ENCODE assay signal across 15 cellular contexts in genomic region chr1:204348197-204348596, GRCh38. TPM values are rescaled to one million over a fixed set of nuclear protein-coding genes. Genes with fewer than 3 reads are reported as not detected.
DNase-seq lines count a peak whose midpoint lies in the region; ATAC-seq and TF ChIP-seq lines count a peak whose summit lies in the region.
"Had no signal": no experiment of that assay in that cellular context is flagged by ENCODE, and none has a peak within 500 bp of the region (broad histone marks: within the 10 kb centered on the region; RNA-seq: fewer than 3 reads in every experiment).

No MANE protein-coding gene starts in this region.

- intact Hi-C loops in sigmoid colon (cut with DNase I), result loop anchor here (10.0 kb wide), 1 partner anchor 53 kb away; no protein-coding TSS in a partner anchor

- H3K18ac ChIP-seq in mesenchymal stem cell (ENCODE audit: low read depth in 1 of 2, low read length in 2 of 2), result peak overlapping the region in 1 of 2 experiments; percentile 72

- POLR2A ChIA-PET in activated CD4-positive, alpha-beta T cell treated with anti-CD3 and anti-CD28 coated beads, Interleukin-2, amount 10 ng/mL, durations not matched to agents 7 days and 5 days (lab: Charles Lee), result no interaction called here

- no peak overlapping the region for H2AFZ ChIP-seq in mesenchymal stem cell (ENCODE audit: low read depth, low read length)

- H3K27ac Mint-ChIP-seq in activated CD4-positive, alpha-beta T cell treated with anti-CD3 and anti-CD28 coated beads, Interleukin-2, amount 10 ng/mL, durations not matched to agents 7 days and 5 days, result no peak overlapping the region
- H3K27ac Mint-ChIP-seq: activated CD8-positive, alpha-beta T cell treated with anti-CD3 and anti-CD28 coated beads, Interleukin-2, amount 10 ng/mL, durations not matched to agents 7 days and 5 days; IgD-negative memory B cell had no signal

- H3K4me1 ChIP-seq in mesenchymal stem cell (ENCODE audit: control insufficient read depth, insufficient read depth, low read depth, low read length) (peaks cover 10% of the 10 kb centered on the region), sigmoid colon (peaks cover 0 to 19% (median 10%) of the 10 kb centered on the region in 4 donors)

- H3K23ac ChIP-seq in mesenchymal stem cell (ENCODE audit: low read length in 2 of 2), result peak overlapping the region in 1 of 2 experiments; percentile 27

- no peak for TF ChIP-seq EP300 in sigmoid colon (IDR thresholded peaks at IDR 0.05)

- no peaks in the 10 kb centered on the region for H3K36me3 ChIP-seq in WERI-Rb-1
- H3K36me3 ChIP-seq in mesenchymal stem cell (ENCODE audit: control insufficient read depth in 1 of 2, insufficient read depth in 2 of 2, low read depth in 1 of 2, low read length in 2 of 2), result no peaks in the 10 kb centered on the region
- H3K36me3 ChIP-seq in sigmoid colon, result no peaks in the 10 kb centered on the region
- H3K36me3 ChIP-seq: thyroid gland had no signal

- no peak overlapping the region for H2AK5ac ChIP-seq in mesenchymal stem cell (ENCODE audit: low read length, severe bottlenecking)

- no peak for ATAC-seq in HG02885 (IDR thresholded peaks at IDR 0.05; ENCODE audit: poor library complexity, unreplicated experiment)
- ATAC-seq: activated CD8-positive, alpha-beta T cell treated with anti-CD3 and anti-CD28 coated beads, Interleukin-2, amount 10 ng/mL, durations not matched to agents 7 days and 5 days had no signal

- H2BK15ac ChIP-seq in mesenchymal stem cell (ENCODE audit: low read depth, poor library complexity, severe bottlenecking), result no peak overlapping the region

- H3K27me3 ChIP-seq in WERI-Rb-1 (ENCODE audit: insufficient read depth, low read depth, severe bottlenecking), result no peaks in the 10 kb centered on the region
- H3K27me3 ChIP-seq in mesenchymal stem cell (ENCODE audit: control insufficient read depth in 1 of 2, insufficient read depth in 1 of 2, low read length in 2 of 2), result peaks cover 3 to 34% of the 10 kb centered on the region in 2 experiments
- peaks cover 0 to 15% (median 0%) of the 10 kb centered on the region in 3 donors for H3K27me3 ChIP-seq in sigmoid colon
- H3K27me3 ChIP-seq: thyroid gland had no signal

- no peaks in the 10 kb centered on the region for H3K79me1 ChIP-seq in mesenchymal stem cell (replicated peaks; ENCODE audit: low read length, poor library complexity, severe bottlenecking)

- TF ChIP-seq POLR2A in sigmoid colon (IDR thresholded peaks at IDR 0.05), result no peak

- no peak overlapping the region for H3K9ac ChIP-seq in mesenchymal stem cell (ENCODE audit: low read length)

- H3K4ac ChIP-seq in mesenchymal stem cell (ENCODE audit: low read depth in 1 of 2, low read length in 2 of 2), result peak overlapping the region; percentile 42 to 46

- peaks cover 3% of the 10 kb centered on the region for H3K4me1 Mint-ChIP-seq in activated CD4-positive, alpha-beta T cell treated with anti-CD3 and anti-CD28 coated beads, Interleukin-2, amount 10 ng/mL, durations not matched to agents 7 days and 5 days
- H3K4me1 Mint-ChIP-seq: IgD-negative memory B cell had no signal

- H4K91ac ChIP-seq in mesenchymal stem cell (ENCODE audit: low read length), result peak overlapping the region; percentile 83

- H3K36me3 Mint-ChIP-seq in activated CD4-positive, alpha-beta T cell treated with anti-CD3 and anti-CD28 coated beads, Interleukin-2, amount 10 ng/mL, durations not matched to agents 7 days and 5 days (ENCODE audit: low read depth), result no peaks in the 10 kb centered on the region
- H3K36me3 Mint-ChIP-seq: naive B cell had no signal

- H3K9me3 ChIP-seq in WERI-Rb-1 (ENCODE audit: severe bottlenecking) (no peaks in the 10 kb centered on the region), mesenchymal stem cell (ENCODE audit: control insufficient read depth, low read length) (no peaks in the 10 kb centered on the region), sigmoid colon (no peaks in the 10 kb centered on the region)
- H3K9me3 ChIP-seq: thyroid gland had no signal

- no peak overlapping the region for H2BK120ac ChIP-seq in mesenchymal stem cell (ENCODE audit: low read depth, low read length)

- H3K4me3 ChIP-seq in WERI-Rb-1 (ENCODE audit: low read depth, low read length), result no peak overlapping the region
- no peak overlapping the region for H3K4me3 ChIP-seq in mesenchymal stem cell (ENCODE audit: insufficient read depth in 1 of 2, low read depth in 1 of 2, low read length in 2 of 2)
- no peak overlapping the region for H3K4me3 ChIP-seq in sigmoid colon
- H3K4me3 ChIP-seq: thyroid gland had no signal

- H3K9me3 Mint-ChIP-seq in activated CD4-positive, alpha-beta T cell treated with anti-CD3 and anti-CD28 coated beads, Interleukin-2, amount 10 ng/mL, durations not matched to agents 7 days and 5 days, result no peaks in the 10 kb centered on the region
- H3K9me3 Mint-ChIP-seq: IgD-negative memory B cell had no signal

- H4K8ac ChIP-seq in mesenchymal stem cell (ENCODE audit: low read length), result peak overlapping the region; percentile 62

- no peak overlapping the region for H3K4me3 Mint-ChIP-seq in activated CD4-positive, alpha-beta T cell treated with anti-CD3 and anti-CD28 coated beads, Interleukin-2, amount 10 ng/mL, durations not matched to agents 7 days and 5 days
- H3K4me3 Mint-ChIP-seq: activated CD8-positive, alpha-beta T cell treated with anti-CD3 and anti-CD28 coated beads, Interleukin-2, amount 10 ng/mL, durations not matched to agents 7 days and 5 days; IgD-negative memory B cell; naive B cell had no signal

- H2BK12ac ChIP-seq in mesenchymal stem cell (ENCODE audit: low read length in 2 of 2), result peak overlapping the region in 1 of 2 experiments; percentile 87

- TF ChIP-seq CTCF in 22Rv1 (IDR thresholded peaks at IDR 0.05) (no peak), WERI-Rb-1 (IDR thresholded peaks at IDR 0.05; ENCODE audit: low read depth, low read length) (no peak), sigmoid colon (IDR thresholded peaks at IDR 0.05) (no peak)

- no peak overlapping the region for H3K14ac ChIP-seq in mesenchymal stem cell (ENCODE audit: low read length in 2 of 2)

- H2BK5ac ChIP-seq in mesenchymal stem cell (ENCODE audit: low read depth, low read length, poor library complexity, severe bottlenecking), result no peak overlapping the region

- 98% methylated on average over 6 of the region's 6 CpGs for WGBS in mesenchymal stem cell
- 10 to 57% methylated on average over 6 of the region's 6 CpGs for WGBS in sigmoid colon, 2 donors

- peak overlapping the region; percentile 39 for H3K27ac ChIP-seq in 22Rv1
- H3K27ac ChIP-seq in WERI-Rb-1, result peak overlapping the region; percentile 62
- H3K27ac ChIP-seq in mesenchymal stem cell (ENCODE audit: low read length, poor library complexity, severe bottlenecking), result no peak overlapping the region
- H3K27ac ChIP-seq in sigmoid colon, result peak overlapping the region; percentile 43 to 57 (median 51)

- no peak overlapping the region for H3K4me2 ChIP-seq in mesenchymal stem cell (ENCODE audit: low read length, poor library complexity, severe bottlenecking)

- CTCF ChIA-PET in activated CD4-positive, alpha-beta T cell treated with anti-CD3 and anti-CD28 coated beads, Interleukin-2, amount 10 ng/mL, durations not matched to agents 7 days and 5 days (lab: Charles Lee), result no interaction called here

- DNase-seq in WERI-Rb-1, result no peak
- no peak for DNase-seq in mesenchymal stem cell
- no peak for DNase-seq in sigmoid colon
- no peak for DNase-seq in activated CD4-positive, alpha-beta T cell treated with anti-CD3 and anti-CD28 coated beads, Interleukin-2, amount 10 ng/mL, durations not matched to agents 7 days and 5 days
- DNase-seq in SW480 (ENCODE audit: low spot score), result no peak
- no peak for DNase-seq in hepatic stellate cell (ENCODE audit: low spot score)
- DNase-seq: activated CD8-positive, alpha-beta T cell treated with anti-CD3 and anti-CD28 coated beads, Interleukin-2, amount 10 ng/mL, durations not matched to agents 7 days and 5 days; cerebellar nuclear complex; naive B cell; stimulated activated CD4-positive, alpha-beta T cell treated with anti-CD3 and anti-CD28 coated beads, Interleukin-2, amount 100 ng/mL, for 48 hours; SW 1271 had no signal

- H3K27me3 Mint-ChIP-seq in activated CD4-positive, alpha-beta T cell treated with anti-CD3 and anti-CD28 coated beads, Interleukin-2, amount 10 ng/mL, durations not matched to agents 7 days and 5 days, result no peaks in the 10 kb centered on the region

RNA-seq across cellular contexts. Expression of gene PLEKHA6, which starts 11.5 kb away (rescaled TPM):
- 4.0 TPM for polyA plus RNA-seq in mesenchymal stem cell (2013, experiment 1 of 2)
- 4.8 TPM for polyA plus RNA-seq in mesenchymal stem cell (2013, experiment 2 of 2)
- 10 to 100 TPM in 1 of 4 donors, 1 to 10 TPM in 3; 5.6 to 15.0 (median 8.5) TPM for total RNA-seq in sigmoid colon
- polyA plus RNA-seq in sigmoid colon, result 10 to 100 TPM; 22.2 to 58.7 (median 40.5) TPM
- total RNA-seq in activated CD4-positive, alpha-beta T cell treated with anti-CD3 and anti-CD28 coated beads, Interleukin-2, amount 10 ng/mL, durations not matched to agents 7 days and 5 days, result not detected

Comparison
In these comparisons a context has a peak if more than half of its experiments do, and no peak if none do; other contexts are left out.
1. RNA of gene PLEKHA6, which starts 11.5 kb away (total RNA-seq): 5.6 to 15.0 TPM in sigmoid colon; not detected in activated CD4-positive, alpha-beta T cell treated with anti-CD3 and anti-CD28 coated beads, Interleukin-2, amount 10 ng/mL, durations not matched to agents 7 days and 5 days; every median in the first group is over 4 times any median in the second.